ENCODE assay signal across 2 cellular contexts in the genomic region with DNA sequence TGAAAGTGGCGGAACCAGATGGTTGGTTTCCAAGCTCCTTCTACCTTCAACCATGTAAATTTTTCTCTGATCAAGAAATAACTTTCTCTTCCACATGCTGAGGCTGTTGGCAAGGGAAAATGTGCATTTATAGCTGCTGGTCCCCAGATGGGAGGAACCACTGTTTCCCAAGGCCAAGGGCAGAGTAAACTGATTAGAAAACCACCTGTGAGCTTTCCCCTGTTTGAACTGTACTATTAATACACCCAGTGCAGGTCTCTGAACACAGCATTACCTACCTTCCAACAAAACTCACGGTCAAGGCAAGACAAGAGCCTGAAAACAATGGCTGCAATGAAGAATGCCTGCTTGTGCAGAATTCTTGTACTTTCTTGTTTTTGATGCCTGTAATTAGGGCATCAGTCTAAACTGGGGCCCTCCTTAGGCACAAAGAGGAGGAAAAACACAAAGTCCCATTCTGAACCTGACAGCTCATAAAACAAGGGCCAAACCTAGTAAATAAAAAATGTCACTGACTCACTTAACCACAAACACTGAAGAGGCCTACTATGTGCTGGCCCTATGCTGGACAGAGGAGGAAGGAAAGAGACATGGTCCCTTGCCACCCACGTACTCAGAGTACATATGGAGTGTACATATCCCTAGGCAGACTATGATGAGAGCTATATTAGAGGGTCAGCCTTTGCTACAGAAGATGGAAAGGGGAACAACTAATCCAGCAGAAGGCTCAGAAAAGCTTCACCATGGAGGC.
TF ChIP-seq lines count a peak whose summit lies in the region.

No MANE protein-coding gene starts in this region.

TF ChIP-seq in HepG2, 621 proteins besides CTCF, POLR2A, EP300 and RAD21 (continues in another document):
- TF ChIP-seq PRDM10 (CRISPR knock-in tag; IDR thresholded peaks at IDR 0.05; ENCODE audit: low read depth): peak; percentile 38; the same call in 1 of the 2 replicates
- no peak for TF ChIP-seq ZFP82 (CRISPR knock-in tag; IDR thresholded peaks at IDR 0.05; ENCODE audit: borderline replicate concordance)
- TF ChIP-seq, protein P1, sequence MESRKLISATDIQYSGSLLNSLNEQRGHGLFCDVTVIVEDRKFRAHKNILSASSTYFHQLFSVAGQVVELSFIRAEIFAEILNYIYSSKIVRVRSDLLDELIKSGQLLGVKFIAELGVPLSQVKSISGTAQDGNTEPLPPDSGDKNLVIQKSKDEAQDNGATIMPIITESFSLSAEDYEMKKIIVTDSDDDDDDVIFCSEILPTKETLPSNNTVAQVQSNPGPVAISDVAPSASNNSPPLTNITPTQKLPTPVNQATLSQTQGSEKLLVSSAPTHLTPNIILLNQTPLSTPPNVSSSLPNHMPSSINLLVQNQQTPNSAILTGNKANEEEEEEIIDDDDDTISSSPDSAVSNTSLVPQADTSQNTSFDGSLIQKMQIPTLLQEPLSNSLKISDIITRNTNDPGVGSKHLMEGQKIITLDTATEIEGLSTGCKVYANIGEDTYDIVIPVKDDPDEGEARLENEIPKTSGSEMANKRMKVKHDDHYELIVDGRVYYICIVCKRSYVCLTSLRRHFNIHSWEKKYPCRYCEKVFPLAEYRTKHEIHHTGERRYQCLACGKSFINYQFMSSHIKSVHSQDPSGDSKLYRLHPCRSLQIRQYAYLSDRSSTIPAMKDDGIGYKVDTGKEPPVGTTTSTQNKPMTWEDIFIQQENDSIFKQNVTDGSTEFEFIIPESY (CRISPR knock-in tag; IDR thresholded peaks at IDR 0.05): no peak
- no peak for TF ChIP-seq NR2F6 (IDR thresholded peaks at IDR 0.05)
- no peak for TF ChIP-seq NR2F6 (CRISPR knock-in tag; IDR thresholded peaks at IDR 0.05)
- no peak for TF ChIP-seq ZNF318 (CRISPR knock-in tag; IDR thresholded peaks at IDR 0.05)

TF ChIP-seq in WTC11, 78 proteins besides CTCF, POLR2A, EP300 and RAD21:
- TF ChIP-seq ZNF263 (CRISPR knock-in tag; IDR thresholded peaks at IDR 0.05; ENCODE audit: low read depth): no peak
- TF ChIP-seq, protein P2, sequence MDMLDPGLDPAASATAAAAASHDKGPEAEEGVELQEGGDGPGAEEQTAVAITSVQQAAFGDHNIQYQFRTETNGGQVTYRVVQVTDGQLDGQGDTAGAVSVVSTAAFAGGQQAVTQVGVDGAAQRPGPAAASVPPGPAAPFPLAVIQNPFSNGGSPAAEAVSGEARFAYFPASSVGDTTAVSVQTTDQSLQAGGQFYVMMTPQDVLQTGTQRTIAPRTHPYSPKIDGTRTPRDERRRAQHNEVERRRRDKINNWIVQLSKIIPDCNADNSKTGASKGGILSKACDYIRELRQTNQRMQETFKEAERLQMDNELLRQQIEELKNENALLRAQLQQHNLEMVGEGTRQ (CRISPR knock-in tag; IDR thresholded peaks at IDR 0.05): no peak
